ENCODE assay signal across 9 cellular contexts in the genomic region with DNA sequence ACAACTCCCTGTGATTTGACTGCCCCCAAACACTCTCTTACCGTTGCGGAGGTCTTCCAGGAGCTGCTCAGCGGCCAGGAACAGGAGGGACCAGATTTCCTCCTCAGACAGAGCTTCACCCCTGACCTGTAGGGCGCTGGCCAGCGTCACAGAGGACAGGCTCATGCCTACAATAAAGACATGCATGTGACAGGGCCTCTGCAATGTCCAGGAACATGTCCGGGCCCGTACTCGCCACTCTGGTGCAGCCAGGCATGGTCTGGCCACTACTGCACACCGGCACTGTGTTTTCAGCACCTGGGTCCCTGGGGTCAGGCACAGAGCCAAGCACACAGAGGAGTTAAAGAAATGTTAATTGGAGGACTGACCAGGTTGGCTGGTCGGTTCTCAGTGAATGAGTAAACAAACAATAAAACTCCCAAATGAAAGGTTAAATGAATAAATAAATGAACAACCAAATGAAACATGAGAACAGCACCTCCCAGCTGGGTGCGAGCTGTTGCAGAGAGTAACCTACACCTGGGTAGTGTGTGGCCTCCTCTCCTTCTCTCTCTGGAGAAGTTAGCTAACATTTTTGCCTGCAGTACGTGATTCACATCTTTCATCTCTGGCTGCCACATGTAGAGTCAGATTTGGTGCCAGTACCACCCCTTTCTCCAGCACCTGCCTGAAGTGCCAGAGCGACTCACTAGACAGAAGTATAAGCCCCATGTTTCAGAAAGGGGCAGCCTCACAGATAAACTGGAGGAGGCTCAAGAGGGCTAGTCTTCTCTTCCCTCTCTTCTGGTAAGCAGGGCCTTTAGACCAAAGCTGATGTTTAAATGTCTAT. TPM values are rescaled to one million over a fixed set of nuclear protein-coding genes. Genes with fewer than 3 reads are reported as not detected.
DNase-seq lines count a peak whose midpoint lies in the region; ATAC-seq lines count a peak whose summit lies in the region.
"Had no signal": no experiment of that assay in that cellular context is flagged by ENCODE, and none has a peak within 500 bp of the region (broad histone marks: within the 10 kb centered on the region; RNA-seq: fewer than 3 reads in every experiment).

No MANE protein-coding gene starts in this region.

- no peaks in the 10 kb centered on the region for H3K9me3 Mint-ChIP-seq in activated naive CD4-positive, alpha-beta T cell treated with anti-CD3 and anti-CD28 coated beads, Interleukin-2, amount 50 U/mL, for 72 hours
- H3K9me3 Mint-ChIP-seq: memory B cell had no signal

- ATAC-seq in activated naive CD4-positive, alpha-beta T cell treated with anti-CD3 and anti-CD28 coated beads, Interleukin-2, amount 50 U/mL, for 72 hours, result no peak

- peak overlapping the region; percentile 61 to 64 for H3K27ac Mint-ChIP-seq in activated naive CD4-positive, alpha-beta T cell treated with anti-CD3 and anti-CD28 coated beads, Interleukin-2, amount 50 U/mL, for 72 hours
- H3K27ac Mint-ChIP-seq: memory B cell had no signal

- intact Hi-C loops in cardiac septum (cut with DNase I), result no loop called here

- no peak for DNase-seq in activated naive CD4-positive, alpha-beta T cell treated with anti-CD3 and anti-CD28 coated beads, Interleukin-2, amount 50 U/mL, for 72 hours (ENCODE audit: low spot score in 2 of 2)
- DNase-seq in activated naive CD4-positive, alpha-beta T cell treated with Interleukin-2 at 50 U/mL for 16 hours, result no peak
- DNase-seq in NCI-H748 treated with DMSO at 0.1 percent for 48 hours (lab: John Stamatoyannopoulos, UW) (peak; percentile 69), cardiac septum (ENCODE audit: low spot score) (peak; percentile 38), ureter (ENCODE audit: low spot score) (peak; percentile 76), HUDEP-2 (lab: John Stamatoyannopoulos, UW; ENCODE audit: unreplicated experiment in 76 of 76) (no peak), 8988T (no peak)
- DNase-seq in effector CD4-positive, alpha-beta T cell, result no peak

- no peaks in the 10 kb centered on the region for H3K36me3 Mint-ChIP-seq in activated naive CD4-positive, alpha-beta T cell treated with anti-CD3 and anti-CD28 coated beads, Interleukin-2, amount 50 U/mL, for 72 hours
- H3K36me3 Mint-ChIP-seq: memory B cell had no signal

RNA-seq across cellular contexts. Expression of a gene that starts 22.8 kb away (rescaled TPM):
- total RNA-seq in activated naive CD4-positive, alpha-beta T cell treated with anti-CD3 and anti-CD28 coated beads, Interleukin-2, amount 50 U/mL, for 72 hours, result under 1 TPM in 1 of 2 donors, not detected in 1; 0.36 TPM
- total RNA-seq in cardiac septum (not detected), ureter (3.4 TPM)

RNA-seq across cellular contexts. Expression of a gene that starts 54.7 kb away (rescaled TPM):
- 10 to 100 TPM; 26.5 to 41.3 TPM for total RNA-seq in activated naive CD4-positive, alpha-beta T cell treated with anti-CD3 and anti-CD28 coated beads, Interleukin-2, amount 50 U/mL, for 72 hours
- total RNA-seq in cardiac septum (34.1 TPM), ureter (49.3 TPM)

Comparison
In these comparisons a context has a peak if more than half of its experiments do, and no peak if none do; other contexts are left out.
1. DNase-seq: peak in NCI-H748 treated with DMSO at 0.1 percent for 48 hours (single experiment), cardiac septum (single experiment) and ureter (single experiment); none in activated naive CD4-positive, alpha-beta T cell treated with anti-CD3 and anti-CD28 coated beads, Interleukin-2, amount 50 U/mL, for 72 hours (0 of 2), activated naive CD4-positive, alpha-beta T cell treated with Interleukin-2 at 50 U/mL for 16 hours (single experiment), effector CD4-positive, alpha-beta T cell (single experiment), HUDEP-2 (0 of 76) and 8988T (single experiment).